In genomic region chr15:45199136-45199810, GRCh38 we compare ENCODE assay signal across 8 cellular contexts. TPM values are rescaled to one million over a fixed set of nuclear protein-coding genes. Genes with fewer than 3 reads are reported as not detected.
DNase-seq lines count a peak whose midpoint lies in the region; ATAC-seq and TF ChIP-seq lines count a peak whose summit lies in the region.

No MANE protein-coding gene starts in this region.

- H3K9me2 ChIP-seq in hepatocyte (replicated peaks; ENCODE audit: insufficient read depth) = no peaks in the 10 kb centered on the region

- no peaks in the 10 kb centered on the region for H3K27me3 ChIP-seq in hepatocyte

- H3K4me2 ChIP-seq in hepatocyte = peak overlapping the region; percentile 84

- no peaks in the 10 kb centered on the region for H3K9me3 ChIP-seq in hepatocyte (ENCODE audit: low read depth)

- peak overlapping the region; percentile 64 for H2AFZ ChIP-seq in hepatocyte

- H3K36me3 ChIP-seq in hepatocyte (replicated peaks; ENCODE audit: insufficient read depth, low read depth) = no peaks in the 10 kb centered on the region

- H3K4me1 ChIP-seq in hepatocyte (ENCODE audit: insufficient read depth) = peaks cover 4% of the 10 kb centered on the region

- no peaks in the 10 kb centered on the region for H4K20me1 ChIP-seq in hepatocyte (ENCODE audit: insufficient read depth, poor library complexity, severe bottlenecking)

- peak overlapping the region; percentile 99 for H3K27ac ChIP-seq in hepatocyte

- DNase-seq in NOMO-1 treated with DMSO at 0.1 percent for 48 hours (lab: John Stamatoyannopoulos, UW; ENCODE audit: unreplicated experiment) (peak; percentile 24), NOMO-1 treated with dmso at 0.1 percent for 144 hours (lab: John Stamatoyannopoulos, UW; ENCODE audit: unreplicated experiment) (no peak), NCI-H2029 (lab: John Stamatoyannopoulos, UW) (peak; percentile 14), hepatocyte (ENCODE audit: low spot score) (no peak), skeletal muscle cell (ENCODE audit: low read depth) (no peak), SW 1271 (lab: John Stamatoyannopoulos, UW) (no peak)
- DNase-seq in activated naive CD4-positive, alpha-beta T cell treated with Interleukin-2 at 50 U/mL for 16 hours = peak; percentile 44

- peak overlapping the region; percentile 48 for H3K4me3 ChIP-seq in hepatocyte
- H3K4me3 ChIP-seq in skeletal muscle cell (ENCODE audit: low read depth, low read length) = peak overlapping the region; percentile 71

- H3K79me2 ChIP-seq in hepatocyte = no peaks in the 10 kb centered on the region

- 2% methylated on average over 25 of the region's 25 CpGs for WGBS in hepatocyte (ENCODE audit: low lambda C conversion rate, missing lambda C conversion rate)

- no peak for TF ChIP-seq CTCF in hepatocyte (IDR thresholded peaks at IDR 0.05; ENCODE audit: poor library complexity)

- ATAC-seq in HG02610 (IDR thresholded peaks at IDR 0.05; ENCODE audit: unreplicated experiment) = peak; percentile 8

RNA-seq across cellular contexts. Expression of gene SHF, which starts 11.5 kb away (rescaled TPM):
- 12.0 and 13.3 TPM in 2 replicates for total RNA-seq in hepatocyte
- 13.9 and 15.0 TPM in 2 replicates for polyA plus RNA-seq in hepatocyte

RNA-seq across cellular contexts. Expression of gene SLC28A2, which starts 52.8 kb away (rescaled TPM):
- total RNA-seq in hepatocyte = 1.5 and 1.8 TPM in 2 replicates
- 0.29 and 1.5 TPM in 2 replicates for polyA plus RNA-seq in hepatocyte

Comparison
In these comparisons a context has a peak if more than half of its experiments do, and no peak if none do; other contexts are left out.
1. DNase-seq: peak in NOMO-1 treated with DMSO at 0.1 percent for 48 hours (single experiment), NCI-H2029 (single experiment) and activated naive CD4-positive, alpha-beta T cell treated with Interleukin-2 at 50 U/mL for 16 hours (single experiment); none in NOMO-1 treated with dmso at 0.1 percent for 144 hours (single experiment), hepatocyte (single experiment), skeletal muscle cell (single experiment) and SW 1271 (0 of 2).